In genomic region chr6:109442393-109442924, GRCh38 we compare ENCODE assay signal across 2 cellular contexts.
TF ChIP-seq lines count a peak whose summit lies in the region.

No MANE protein-coding gene starts in this region.

TF ChIP-seq in PFSK-1, 5 proteins besides CTCF, POLR2A, EP300 and RAD21:
- TF ChIP-seq SIN3A (IDR thresholded peaks at IDR 0.05; ENCODE audit: borderline replicate concordance, insufficient read depth, low read length) (no peak), REST (IDR thresholded peaks at IDR 0.05; ENCODE audit: insufficient read depth in 1 of 2, low read depth in 2 of 2, low read length in 2 of 2) (no peak), FOXP2 (optimal IDR thresholded peaks at IDR 0.05; ENCODE audit: borderline replicate concordance, extremely low read depth, extremely low read length, insufficient read depth) (no peak), TAF1 (IDR thresholded peaks at IDR 0.05; ENCODE audit: borderline replicate concordance, insufficient read depth, low read length) (no peak), POLR2AphosphoS5 (IDR thresholded peaks at IDR 0.05; ENCODE audit: low read depth, low read length) (0 out of 2 replicates have a peak, but pooled peaks have one; percentile 10)

TF ChIP-seq in H1, 55 proteins besides CTCF, POLR2A, EP300 and RAD21:
- TF ChIP-seq ASH2L (IDR thresholded peaks at IDR 0.05; ENCODE audit: low read length) = no peak
- TF ChIP-seq POLR2AphosphoS5 (IDR thresholded peaks at IDR 0.05; ENCODE audit: low read depth, low read length) = peak; percentile 30; the same call in 1 of the 2 replicates
